Comparison of ENCODE assay signal across 1 cellular context in genomic region chr4:121070696-121071639, GRCh38.
TF ChIP-seq lines count a peak whose summit lies in the region.

No MANE protein-coding gene starts in this region.

TF ChIP-seq in HepG2, 621 proteins besides CTCF, POLR2A, EP300 and RAD21 (continued from another document):
- TF ChIP-seq, protein P1, sequence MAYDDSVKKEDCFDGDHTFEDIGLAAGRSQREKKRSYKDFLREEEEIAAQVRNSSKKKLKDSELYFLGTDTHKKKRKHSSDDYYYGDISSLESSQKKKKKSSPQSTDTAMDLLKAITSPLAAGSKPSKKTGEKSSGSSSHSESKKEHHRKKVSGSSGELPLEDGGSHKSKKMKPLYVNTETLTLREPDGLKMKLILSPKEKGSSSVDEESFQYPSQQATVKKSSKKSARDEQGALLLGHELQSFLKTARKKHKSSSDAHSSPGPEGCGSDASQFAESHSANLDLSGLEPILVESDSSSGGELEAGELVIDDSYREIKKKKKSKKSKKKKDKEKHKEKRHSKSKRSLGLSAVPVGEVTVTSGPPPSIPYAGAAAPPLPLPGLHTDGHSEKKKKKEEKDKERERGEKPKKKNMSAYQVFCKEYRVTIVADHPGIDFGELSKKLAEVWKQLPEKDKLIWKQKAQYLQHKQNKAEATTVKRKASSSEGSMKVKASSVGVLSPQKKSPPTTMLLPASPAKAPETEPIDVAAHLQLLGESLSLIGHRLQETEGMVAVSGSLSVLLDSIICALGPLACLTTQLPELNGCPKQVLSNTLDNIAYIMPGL (CRISPR knock-in tag; IDR thresholded peaks at IDR 0.05; ENCODE audit: borderline replicate concordance in 1 of 2, low read depth in 1 of 2): no peak
- TF ChIP-seq, protein P2, sequence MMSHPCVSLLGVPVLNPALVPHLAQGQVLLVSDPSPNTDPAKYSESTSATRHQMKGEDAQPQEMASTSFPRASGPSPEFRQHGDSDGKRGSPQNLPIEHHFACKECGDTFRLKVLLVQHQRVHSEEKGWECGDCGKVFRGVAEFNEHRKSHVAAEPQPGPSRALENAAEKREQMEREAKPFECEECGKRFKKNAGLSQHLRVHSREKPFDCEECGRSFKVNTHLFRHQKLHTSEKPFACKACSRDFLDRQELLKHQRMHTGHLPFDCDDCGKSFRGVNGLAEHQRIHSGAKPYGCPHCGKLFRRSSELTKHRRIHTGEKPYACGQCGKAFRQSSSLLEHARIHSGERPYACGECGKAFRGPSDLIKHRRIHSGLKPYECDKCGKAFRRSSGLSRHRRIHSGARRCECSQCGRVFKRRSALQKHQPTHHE (CRISPR knock-in tag; IDR thresholded peaks at IDR 0.05; ENCODE audit: borderline replicate concordance): no peak
- TF ChIP-seq THAP7 (CRISPR knock-in tag; IDR thresholded peaks at IDR 0.05): no peak
- TF ChIP-seq ZNF772 (CRISPR knock-in tag; IDR thresholded peaks at IDR 0.05): no peak
- TF ChIP-seq ZNF33B (CRISPR knock-in tag; IDR thresholded peaks at IDR 0.05): no peak
